ENCODE assay signal across 17 cellular contexts in the genomic region with DNA sequence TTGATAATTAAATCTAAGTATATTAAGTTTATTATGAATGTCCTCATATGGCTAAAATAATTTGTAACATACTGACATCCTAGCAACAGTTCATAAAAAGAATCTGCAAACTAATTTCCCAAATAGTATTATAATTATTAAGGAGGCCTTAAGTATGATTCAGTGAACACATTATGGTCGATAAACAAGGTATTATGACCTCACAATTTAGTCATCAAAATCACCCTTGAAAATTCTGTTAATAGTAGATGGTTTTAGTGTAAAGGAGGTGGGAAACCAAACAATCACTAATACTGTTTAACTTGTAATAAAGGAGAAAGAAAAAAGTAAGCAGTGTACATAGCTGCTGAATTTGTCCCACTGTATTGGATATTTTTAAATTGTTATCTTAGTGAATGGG. TPM values are rescaled to one million over a fixed set of nuclear protein-coding genes. Genes with fewer than 3 reads are reported as not detected.
DNase-seq lines count a peak whose midpoint lies in the region; ATAC-seq and TF ChIP-seq lines count a peak whose summit lies in the region.
"Had no signal": no experiment of that assay in that cellular context is flagged by ENCODE, and none has a peak within 500 bp of the region (broad histone marks: within the 10 kb centered on the region; RNA-seq: fewer than 3 reads in every experiment).

No MANE protein-coding gene starts in this region.

- intact Hi-C loops in PC-9 (cut with micrococcal nuclease; ENCODE audit: unreplicated experiment) = loop anchor here (10.0 kb wide), 1 partner anchor 133 kb away; no protein-coding TSS in a partner anchor

- no peak overlapping the region for H3K27ac Mint-ChIP-seq in neural progenitor cell
- H3K27ac Mint-ChIP-seq: activated CD4-positive, alpha-beta memory T cell treated with anti-CD3 and anti-CD28 coated beads for 36 hours; CD4-positive, CD25-positive, alpha-beta regulatory T cell; naive thymus-derived CD8-positive, alpha-beta T cell had no signal

- H3K27ac ChIP-seq in PC-9 (no peak overlapping the region), neural progenitor cell (no peak overlapping the region)

- H3K79me2 ChIP-seq in PC-9 (ENCODE audit: low read depth) (no peaks in the 10 kb centered on the region), neural progenitor cell (ENCODE audit: low read depth) (peaks cover 60% of the 10 kb centered on the region)

- no peaks in the 10 kb centered on the region for H3K9me3 Mint-ChIP-seq in neural progenitor cell
- H3K9me3 Mint-ChIP-seq: activated CD4-positive, alpha-beta memory T cell treated with anti-CD3 and anti-CD28 coated beads for 36 hours; CD4-positive, CD25-positive, alpha-beta regulatory T cell had no signal

- no peaks in the 10 kb centered on the region for H3K27me3 Mint-ChIP-seq in neural progenitor cell (ENCODE audit: insufficient read depth, low read depth)

- no TSS peak for BruUV-seq in PC-9 (replicated peaks; lab: Mats Ljungman, UMichigan)

- H3K9me2 ChIP-seq in PC-9 (ENCODE audit: insufficient read depth) = no peaks in the 10 kb centered on the region

- no peaks in the 10 kb centered on the region for H3K9me3 ChIP-seq in PC-9 (ENCODE audit: insufficient read depth, low read depth)
- no peaks in the 10 kb centered on the region for H3K9me3 ChIP-seq in endocrine pancreas (ENCODE audit: control insufficient read depth, low read length)
- no peaks in the 10 kb centered on the region for H3K9me3 ChIP-seq in neural progenitor cell (ENCODE audit: low read depth)

- H4K20me1 ChIP-seq in PC-9 (ENCODE audit: insufficient read depth) (no peaks in the 10 kb centered on the region), neural progenitor cell (ENCODE audit: low read depth) (no peaks in the 10 kb centered on the region)

- peaks cover 37% of the 10 kb centered on the region for H3K4me1 Mint-ChIP-seq in neural progenitor cell
- H3K4me1 Mint-ChIP-seq: CD4-positive, CD25-positive, alpha-beta regulatory T cell; naive thymus-derived CD8-positive, alpha-beta T cell had no signal

- H2AFZ ChIP-seq in PC-9 (no peak overlapping the region), neural progenitor cell (replicated peaks) (no peak overlapping the region)

- H3F3A ChIP-seq in PC-9 (ENCODE audit: insufficient read depth, low read depth) = peaks cover 7% of the 10 kb centered on the region; the same call in 1 of the 2 replicates
- H3F3A ChIP-seq in neural progenitor cell (ENCODE audit: low read depth) = peaks cover 44% of the 10 kb centered on the region

- POLR2A ChIA-PET in PC-9 (lab: Charles Lee; ENCODE audit: unreplicated experiment) = no interaction called here

- H3K4me2 ChIP-seq in PC-9 (peak overlapping the region; percentile 95), neural progenitor cell (peak overlapping the region; percentile 97)

- no peaks in the 10 kb centered on the region for H3K27me3 ChIP-seq in PC-9 (ENCODE audit: insufficient read depth, low read depth)
- no peaks in the 10 kb centered on the region for H3K27me3 ChIP-seq in endocrine pancreas (ENCODE audit: control insufficient read depth, insufficient read depth, low read length)
- no peaks in the 10 kb centered on the region for H3K27me3 ChIP-seq in neural progenitor cell

- H3K36me3 Mint-ChIP-seq in neural progenitor cell = no peaks in the 10 kb centered on the region
- H3K36me3 Mint-ChIP-seq: activated CD4-positive, alpha-beta memory T cell treated with anti-CD3 and anti-CD28 coated beads for 36 hours; CD4-positive, CD25-positive, alpha-beta regulatory T cell; naive thymus-derived CD8-positive, alpha-beta T cell had no signal

- no peak overlapping the region for H3K9ac ChIP-seq in endocrine pancreas (ENCODE audit: control insufficient read depth, insufficient read depth, low read length)
- H3K9ac ChIP-seq in neural progenitor cell = peak overlapping the region; percentile 2

- H3K4me1 ChIP-seq in PC-9 (replicated peaks; ENCODE audit: insufficient read depth) (peaks cover 20% of the 10 kb centered on the region), endocrine pancreas (ENCODE audit: control insufficient read depth, insufficient read depth, low read length) (peaks cover 24% of the 10 kb centered on the region), neural progenitor cell (peaks cover 46% of the 10 kb centered on the region)

- no peaks in the 10 kb centered on the region for H3K36me3 ChIP-seq in PC-9 (ENCODE audit: low read depth)
- H3K36me3 ChIP-seq in endocrine pancreas (ENCODE audit: control insufficient read depth, insufficient read depth, low read length) = no peaks in the 10 kb centered on the region
- H3K36me3 ChIP-seq in neural progenitor cell = peaks cover 3% of the 10 kb centered on the region

- no peak for TF ChIP-seq CTCF in PC-9 (conservative IDR thresholded peaks at IDR 0.05)
- TF ChIP-seq CTCF in neural progenitor cell (IDR thresholded peaks at IDR 0.05) = no peak

- CTCF ChIA-PET in PC-9 (lab: Charles Lee) = no interaction called here

- DNase-seq in HCEC 1CT = peak; percentile 35
- DNase-seq in PC-9 = no peak
- no peak for DNase-seq in neural progenitor cell (ENCODE audit: low spot score)
- no peak for DNase-seq in kidney tubule cell (ENCODE audit: low spot score)
- no peak for DNase-seq in cerebellar nuclear complex (lab: John Stamatoyannopoulos, UW)
- no peak for DNase-seq in NCI-H2081 treated with DMSO at 0.1 percent for 48 hours (lab: John Stamatoyannopoulos, UW)
- DNase-seq: activated CD4-positive, alpha-beta memory T cell treated with anti-CD3 and anti-CD28 coated beads for 36 hours; anterior cingulate cortex; CD4-positive, CD25-positive, alpha-beta regulatory T cell; effector memory CD4-positive, alpha-beta T cell; Karpas-422; naive thymus-derived CD8-positive, alpha-beta T cell; NCI-H1694 treated with DMSO at 0.1 percent for 48 hours; NCI-H526 treated with DMSO at 0.1 percent for 48 hours; stimulated activated naive CD4-positive, alpha-beta T cell had no signal

- no peak overlapping the region for H3K4me3 ChIP-seq in PC-9
- peak overlapping the region; percentile 97 for H3K4me3 ChIP-seq in endocrine pancreas (ENCODE audit: control insufficient read depth, insufficient read depth, low read length)
- peak overlapping the region; percentile 81 for H3K4me3 ChIP-seq in neural progenitor cell

- ATAC-seq in HG03571 (IDR thresholded peaks at IDR 0.05; ENCODE audit: unreplicated experiment) = no peak
- ATAC-seq: naive thymus-derived CD8-positive, alpha-beta T cell had no signal

- no peak overlapping the region for H3K4me3 Mint-ChIP-seq in neural progenitor cell
- H3K4me3 Mint-ChIP-seq: activated CD4-positive, alpha-beta memory T cell treated with anti-CD3 and anti-CD28 coated beads for 36 hours; CD4-positive, CD25-positive, alpha-beta regulatory T cell; naive thymus-derived CD8-positive, alpha-beta T cell had no signal

RNA-seq across cellular contexts. Expression of a gene that starts 2.1 kb away (rescaled TPM):
- total RNA-seq in PC-9 (2021) = 4.3 and 9.0 TPM in 2 replicates
- total RNA-seq in neural progenitor cell (ENCODE audit: low replicate concordance) = 35.5 and 36.8 TPM in 2 replicates
- total RNA-seq: naive thymus-derived CD8-positive, alpha-beta T cell had no signal
